Comparison of ENCODE assay signal across 17 cellular contexts in the genomic region with DNA sequence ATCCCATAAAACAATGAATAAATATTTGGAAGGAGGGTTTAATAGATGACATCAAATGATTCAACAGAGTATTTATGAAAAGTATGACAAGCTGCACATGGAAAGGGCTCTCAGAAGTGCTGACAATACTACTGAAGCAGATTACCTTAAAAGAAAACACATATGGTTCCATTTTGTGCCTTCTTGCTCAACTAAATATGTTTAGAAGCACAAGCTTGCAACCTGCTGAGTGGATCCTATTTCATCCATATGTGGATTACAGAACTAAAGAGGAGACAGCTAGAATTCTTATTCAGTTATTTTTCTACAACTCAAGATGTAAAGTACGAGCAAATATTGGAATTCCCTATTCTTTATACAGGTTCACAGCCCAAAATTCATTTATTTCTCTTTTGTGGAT.
DNase-seq lines count a peak whose midpoint lies in the region; ATAC-seq and TF ChIP-seq lines count a peak whose summit lies in the region.
"Had no signal": no experiment of that assay in that cellular context is flagged by ENCODE, and none has a peak within 500 bp of the region (broad histone marks: within the 10 kb centered on the region; RNA-seq: fewer than 3 reads in every experiment).

No MANE protein-coding gene starts in this region.

- POLR2A ChIA-PET in BJ (lab: Charles Lee), result interaction anchor here (0.6 kb wide), 1 partner anchor 9 kb away, joined by 3 read pairs; no protein-coding TSS in a partner anchor

- H3K27ac ChIP-seq in gastrocnemius medialis, result no peak overlapping the region
- H3K27ac ChIP-seq: C4-2B had no signal

- TF ChIP-seq CTCF in BJ (IDR thresholded peaks at IDR 0.05; ENCODE audit: insufficient read depth, low read depth, low read length) (no peak), choroid plexus epithelial cell (conservative IDR thresholded peaks at IDR 0.05; ENCODE audit: low read depth, low read length) (no peak), foreskin fibroblast (IDR thresholded peaks at IDR 0.05; ENCODE audit: low read depth, low read length) (no peak), gastrocnemius medialis (IDR thresholded peaks at IDR 0.05 in 4 of 5, conservative IDR thresholded peaks at IDR 0.05 in 1 of 5) (no peak)

- H3K4me1 ChIP-seq in gastrocnemius medialis, result no peaks in the 10 kb centered on the region
- H3K4me1 ChIP-seq: HAP-1 had no signal

- CTCF ChIA-PET in BJ (lab: Yijun Ruan, JAX), result interaction anchor here (0.7 to 2.7 kb wide), 2 partner anchors 10 to 15 kb away, joined by 3 to 15 read pairs; no protein-coding TSS in a partner anchor

- H3K36me3 ChIP-seq in BJ (ENCODE audit: control insufficient read depth, insufficient read depth, low read length), result no peaks in the 10 kb centered on the region
- no peaks in the 10 kb centered on the region for H3K36me3 ChIP-seq in gastrocnemius medialis
- H3K36me3 ChIP-seq: HAP-1 had no signal

- no peaks in the 10 kb centered on the region for H3K9me3 ChIP-seq in gastrocnemius medialis
- H3K9me3 ChIP-seq: HAP-1 had no signal

- H3K27me3 ChIP-seq in BJ (ENCODE audit: control insufficient read depth, insufficient read depth, low read length) (no peaks in the 10 kb centered on the region), gastrocnemius medialis (no peaks in the 10 kb centered on the region)

- intact Hi-C loops in gastrocnemius medialis (cut with DNase I; ENCODE audit: low total_unique reads), result no loop called here

- DNase-seq in BJ (ENCODE audit: low read depth) (peak; percentile 14), NCI-H524 treated with DMSO at 0.1 percent for 48 hours (lab: John Stamatoyannopoulos, UW) (peak; percentile 27), choroid plexus epithelial cell (ENCODE audit: low read depth) (peak; percentile 47), foreskin fibroblast (peak; percentile 47 to 81), gastrocnemius medialis (no peak)
- DNase-seq in stimulated activated naive CD4-positive, alpha-beta T cell treated with Interleukin-2 at 50 U/mL for 16 hours (lab: John Stamatoyannopoulos, UW), result no peak
- DNase-seq in activated CD4-positive, CD25-positive, alpha-beta regulatory T cell (lab: John Stamatoyannopoulos, UW), result no peak
- DNase-seq: AML-193; NCI-H1105; NCI-H2029 treated with DMSO at 0.1 percent for 48 hours; NCI-H510A; NCI-H774; NK-92 treated with Interleukin-12 subunit alpha and Interleukin-12 subunit beta, amount 100 ng/mL, for 24 hours had no signal

- in situ Hi-C loops in gastrocnemius medialis (cut with MboI; ENCODE audit: low sequenced_read_pairs in 4 of 4), result no loop called here

- no peak for TF ChIP-seq POLR2A in gastrocnemius medialis (IDR thresholded peaks at IDR 0.05)

- no peak for ATAC-seq in gastrocnemius medialis
- ATAC-seq: GM23338, Panc1 had no signal

- H3K4me3 ChIP-seq in BJ (ENCODE audit: low read depth, low read length) (no peak overlapping the region), choroid plexus epithelial cell (ENCODE audit: low read depth, low read length) (no peak overlapping the region), foreskin fibroblast (ENCODE audit: low read depth in 1 of 2, low read length in 2 of 2) (no peak overlapping the region), gastrocnemius medialis (no peak overlapping the region)
- H3K4me3 ChIP-seq: GM23338, HAP-1 had no signal

Comparison
In these comparisons a context has a peak if more than half of its experiments do, and no peak if none do; other contexts are left out.
1. DNase-seq: peak in BJ (single experiment), NCI-H524 treated with DMSO at 0.1 percent for 48 hours (single experiment), choroid plexus epithelial cell (single experiment) and foreskin fibroblast (2 of 2); none in gastrocnemius medialis (0 of 2), stimulated activated naive CD4-positive, alpha-beta T cell treated with Interleukin-2 at 50 U/mL for 16 hours (single experiment) and activated CD4-positive, CD25-positive, alpha-beta regulatory T cell (0 of 4).